Comparison of ENCODE assay signal across 1 cellular context in genomic region chr19:44093931-44094765, GRCh38.
TF ChIP-seq lines count a peak whose summit lies in the region.

Gene ZNF224 (plus strand): TSS chr19:44094361. CDS start chr19:44097874, 3,513 bp downstream.

TF ChIP-seq in HepG2, 621 proteins besides CTCF, POLR2A, EP300 and RAD21 (continued from another document and continues in another):
- no peak for TF ChIP-seq MYPOP (CRISPR knock-in tag; IDR thresholded peaks at IDR 0.05)
- no peak for TF ChIP-seq WIZ (CRISPR knock-in tag; IDR thresholded peaks at IDR 0.05)
- no peak for TF ChIP-seq FIP1L1 (IDR thresholded peaks at IDR 0.05; ENCODE audit: borderline replicate concordance, insufficient read depth, low read depth, low read length)
- 0 out of 2 replicates have a peak, but pooled peaks have one; percentile 63 for TF ChIP-seq TP53 (CRISPR knock-in tag; conservative IDR thresholded peaks at IDR 0.05)
- TF ChIP-seq HOMEZ (CRISPR knock-in tag; IDR thresholded peaks at IDR 0.05; ENCODE audit: low read depth) = no peak
- TF ChIP-seq ZNF234 (CRISPR knock-in tag; conservative IDR thresholded peaks at IDR 0.05) = no peak
- TF ChIP-seq ZNF83 (CRISPR knock-in tag; IDR thresholded peaks at IDR 0.05; ENCODE audit: borderline replicate concordance) = no peak
- TF ChIP-seq GTF3A (CRISPR knock-in tag; conservative IDR thresholded peaks at IDR 0.05) = no peak
- TF ChIP-seq NFKBIZ (CRISPR knock-in tag; IDR thresholded peaks at IDR 0.05) = no peak
- 0 out of 2 replicates have a peak, but pooled peaks have one; percentile 76 for TF ChIP-seq ZFP37 (CRISPR knock-in tag; IDR thresholded peaks at IDR 0.05; ENCODE audit: borderline replicate concordance)
- 0 out of 2 replicates have a peak, but pooled peaks have one; percentile 29 for TF ChIP-seq BRF2 (CRISPR knock-in tag; IDR thresholded peaks at IDR 0.05)
- no peak for TF ChIP-seq ZNF710 (CRISPR knock-in tag; IDR thresholded peaks at IDR 0.05; ENCODE audit: borderline replicate concordance)
- peak; percentile 39; the same call in 1 of the 2 replicates for TF ChIP-seq IRF9 (CRISPR knock-in tag; IDR thresholded peaks at IDR 0.05; ENCODE audit: borderline replicate concordance)
- peak; percentile 83 for TF ChIP-seq POLR2AphosphoS5 (IDR thresholded peaks at IDR 0.05; ENCODE audit: low read depth, low read length)
- peak; percentile 95 for TF ChIP-seq ZNF574 (CRISPR knock-in tag; IDR thresholded peaks at IDR 0.05)
- no peak for TF ChIP-seq IKZF5 (CRISPR knock-in tag; IDR thresholded peaks at IDR 0.05)
- TF ChIP-seq ZSCAN12 (CRISPR knock-in tag; IDR thresholded peaks at IDR 0.05) = 0 out of 2 replicates have a peak, but pooled peaks have one; percentile 66
- no peak for TF ChIP-seq ZNF607 (CRISPR knock-in tag; IDR thresholded peaks at IDR 0.05; ENCODE audit: borderline replicate concordance)
- no peak for TF ChIP-seq ZNF382 (CRISPR knock-in tag; IDR thresholded peaks at IDR 0.05; ENCODE audit: borderline replicate concordance)
- no peak for TF ChIP-seq PHF5A (CRISPR knock-in tag; IDR thresholded peaks at IDR 0.05; ENCODE audit: low read depth, unreplicated experiment)
- no peak for TF ChIP-seq LCORL (IDR thresholded peaks at IDR 0.05)
- peak; percentile 26 for TF ChIP-seq LCORL (CRISPR knock-in tag; IDR thresholded peaks at IDR 0.05)
- peak; percentile 58; the same call in 1 of the 2 replicates for TF ChIP-seq TOPORS (CRISPR knock-in tag; IDR thresholded peaks at IDR 0.05)
- TF ChIP-seq ZNF503 (CRISPR knock-in tag; IDR thresholded peaks at IDR 0.05) = no peak
- no peak for TF ChIP-seq BCL6 (CRISPR knock-in tag; IDR thresholded peaks at IDR 0.05)
- TF ChIP-seq ZNF597 (CRISPR knock-in tag; IDR thresholded peaks at IDR 0.05) = no peak
- TF ChIP-seq GTF2F1 (IDR thresholded peaks at IDR 0.05; ENCODE audit: low read length) = no peak
- no peak; the same call in 1 of the 2 replicates for TF ChIP-seq ZNF792 (CRISPR knock-in tag; IDR thresholded peaks at IDR 0.05)
- TF ChIP-seq SMAD3 (CRISPR knock-in tag; IDR thresholded peaks at IDR 0.05) = peak; percentile 58
- no peak for TF ChIP-seq HOXA9 (CRISPR knock-in tag; IDR thresholded peaks at IDR 0.05; ENCODE audit: borderline replicate concordance)
- TF ChIP-seq ZC3H13 (CRISPR knock-in tag; IDR thresholded peaks at IDR 0.05) = no peak
- TF ChIP-seq TEAD3 (CRISPR knock-in tag; optimal IDR thresholded peaks at IDR 0.05; ENCODE audit: borderline replicate concordance) = peak; percentile 68
- no peak for TF ChIP-seq CENPX (CRISPR knock-in tag; IDR thresholded peaks at IDR 0.05)
- TF ChIP-seq DMAP1 (CRISPR knock-in tag; IDR thresholded peaks at IDR 0.05) = peak; percentile 38; the same call in 1 of the 2 replicates
- TF ChIP-seq ARID5B (CRISPR knock-in tag; IDR thresholded peaks at IDR 0.05) = 0 out of 2 replicates have a peak, but pooled peaks have one; percentile 48
- no peak for TF ChIP-seq ZKSCAN8 (CRISPR knock-in tag; IDR thresholded peaks at IDR 0.05; ENCODE audit: borderline replicate concordance)
- peak; percentile 46; the same call in 1 of the 2 replicates for TF ChIP-seq NCOR1 (IDR thresholded peaks at IDR 0.05; ENCODE audit: borderline replicate concordance, low read length)
- peak; percentile 48; the same call in 1 of the 2 replicates for TF ChIP-seq FOXC1 (CRISPR knock-in tag; IDR thresholded peaks at IDR 0.05; ENCODE audit: borderline replicate concordance)
- 0 out of 2 replicates have a peak, but pooled peaks have one; percentile 52 for TF ChIP-seq ZNF782 (CRISPR knock-in tag; IDR thresholded peaks at IDR 0.05; ENCODE audit: borderline replicate concordance)
- TF ChIP-seq YEATS2 (CRISPR knock-in tag; IDR thresholded peaks at IDR 0.05; ENCODE audit: borderline replicate concordance) = peak; percentile 68; the same call in 1 of the 2 replicates
- TF ChIP-seq HOXA3 (CRISPR knock-in tag; IDR thresholded peaks at IDR 0.05) = peak; percentile 81; the same call in 1 of the 2 replicates
- no peak for TF ChIP-seq DNMT1 (CRISPR knock-in tag; IDR thresholded peaks at IDR 0.05)
- no peak for TF ChIP-seq E2F5 (CRISPR knock-in tag; conservative IDR thresholded peaks at IDR 0.05)
